ENCODE assay signal across 8 cellular contexts in genomic region chr6:109095821-109096084, GRCh38. TPM values are rescaled to one million over a fixed set of nuclear protein-coding genes. Genes with fewer than 3 reads are reported as not detected.
DNase-seq lines count a peak whose midpoint lies in the region; ATAC-seq and TF ChIP-seq lines count a peak whose summit lies in the region.

No MANE protein-coding gene starts in this region.

- peak overlapping the region; percentile 97 to 100 (median 99) for H3K27ac Mint-ChIP-seq in CD4-positive, alpha-beta memory T cell
- peak overlapping the region; percentile 99 for H3K27ac Mint-ChIP-seq in endodermal cell

- H3K9ac ChIP-seq in NT2/D1 (ENCODE audit: insufficient read length, low read depth) (peak overlapping the region; percentile 86), endodermal cell (ENCODE audit: extremely low read depth, low read length, poor library complexity, severe bottlenecking) (peak overlapping the region; percentile 85)

- WGBS in endodermal cell (ENCODE audit: insufficient coverage in 1 of 2, insufficient read length in 1 of 2), 2 experiments: 6 to 15% methylated on average over 4 to 8 of the region's 8 CpGs

- intact Hi-C loops in CD4-positive, alpha-beta memory T cell (cut with micrococcal nuclease): loop anchor here (1.0 to 10.0 kb wide), 15 partner anchors 8 to 1859 kb away; partner anchors contain the start of genes AK9, ARMC2, CD164 and CDC40

- peak overlapping the region; percentile 90 to 97 (median 95) for H3K4me3 Mint-ChIP-seq in CD4-positive, alpha-beta memory T cell
- peak overlapping the region; percentile 80 for H3K4me3 Mint-ChIP-seq in endodermal cell

- CTCF ChIA-PET in CD4-positive, alpha-beta memory T cell (lab: Charles Lee; ENCODE audit: partially characterized antibody): interaction anchor here (2.2 kb wide), 1 partner anchor 16 kb away, joined by 10 read pairs; no protein-coding TSS in a partner anchor

- H3K27me3 ChIP-seq in CD4-positive, alpha-beta memory T cell (ENCODE audit: insufficient read depth, low read length): no peaks in the 10 kb centered on the region
- H3K27me3 ChIP-seq in NT2/D1 (ENCODE audit: insufficient read depth, insufficient read length) (no peaks in the 10 kb centered on the region), endodermal cell (ENCODE audit: control insufficient read depth, insufficient read depth, low read length, poor library complexity, severe bottlenecking) (no peaks in the 10 kb centered on the region), neutrophil (no peaks in the 10 kb centered on the region)

- peaks cover 0 to 10% of the 10 kb centered on the region in 2 donors for H3K36me3 Mint-ChIP-seq in CD4-positive, alpha-beta memory T cell
- no peaks in the 10 kb centered on the region for H3K36me3 Mint-ChIP-seq in endodermal cell (ENCODE audit: low read depth)

- peak overlapping the region; percentile 97 for H3K27ac ChIP-seq in CD4-positive, alpha-beta memory T cell (ENCODE audit: low read depth, low read length)
- H3K27ac ChIP-seq in endodermal cell (ENCODE audit: low read depth, low read length): peak overlapping the region; percentile 98
- peak overlapping the region; percentile 86 for H3K27ac ChIP-seq in neutrophil

- peaks cover 32 to 55% (median 40%) of the 10 kb centered on the region in 4 donors for H3K4me1 Mint-ChIP-seq in CD4-positive, alpha-beta memory T cell
- peaks cover 15% of the 10 kb centered on the region for H3K4me1 Mint-ChIP-seq in endodermal cell

- no peak for DNase-seq in CD4-positive, alpha-beta memory T cell
- DNase-seq in NT2/D1 (ENCODE audit: low read depth, low spot score) (no peak), endodermal cell (no peak), NCI-H1930 (lab: John Stamatoyannopoulos, UW) (no peak), anterior cingulate cortex (lab: John Stamatoyannopoulos, UW) (no peak), NCI-H446 treated with DMSO at 0.1 percent for 48 hours (lab: John Stamatoyannopoulos, UW) (no peak)

- H3K4me3 ChIP-seq in CD4-positive, alpha-beta memory T cell (ENCODE audit: low read length in 2 of 2): peak overlapping the region; percentile 74 to 80
- H3K4me3 ChIP-seq in NT2/D1 (ENCODE audit: insufficient read length, low read depth) (peak overlapping the region; percentile 57), endodermal cell (ENCODE audit: low read length) (peak overlapping the region; percentile 92), neutrophil (ENCODE audit: low read depth in 1 of 2, low read length in 1 of 2) (peak overlapping the region; percentile 96 to 97)

- no peaks in the 10 kb centered on the region for H3K9me3 Mint-ChIP-seq in CD4-positive, alpha-beta memory T cell
- H3K9me3 Mint-ChIP-seq in endodermal cell: no peaks in the 10 kb centered on the region

- H3K4me1 ChIP-seq in CD4-positive, alpha-beta memory T cell (ENCODE audit: insufficient read depth, low read length): peaks cover 43% of the 10 kb centered on the region
- H3K4me1 ChIP-seq in NT2/D1 (ENCODE audit: insufficient read depth, insufficient read length): no peaks in the 10 kb centered on the region
- H3K4me1 ChIP-seq in endodermal cell (ENCODE audit: control insufficient read depth, insufficient read depth, low read length): peaks cover 5% of the 10 kb centered on the region
- H3K4me1 ChIP-seq in neutrophil (ENCODE audit: control insufficient read depth in 1 of 2, insufficient read depth in 1 of 2, low read depth in 1 of 2, low read length in 1 of 2): peaks cover 32 to 36% of the 10 kb centered on the region in 2 experiments

- no peak for ATAC-seq in HG03196 (IDR thresholded peaks at IDR 0.05; ENCODE audit: unreplicated experiment)

- H3K36me3 ChIP-seq in CD4-positive, alpha-beta memory T cell (ENCODE audit: insufficient read depth, low read length): no peaks in the 10 kb centered on the region
- H3K36me3 ChIP-seq in NT2/D1 (ENCODE audit: insufficient read depth, insufficient read length, low read length) (no peaks in the 10 kb centered on the region), endodermal cell (ENCODE audit: control insufficient read depth, insufficient read depth, low read length) (no peaks in the 10 kb centered on the region), neutrophil (no peaks in the 10 kb centered on the region)

- no peaks in the 10 kb centered on the region for H3K27me3 Mint-ChIP-seq in CD4-positive, alpha-beta memory T cell
- H3K27me3 Mint-ChIP-seq in endodermal cell (ENCODE audit: insufficient read depth): no peaks in the 10 kb centered on the region

- POLR2A ChIA-PET in CD4-positive, alpha-beta memory T cell (lab: Charles Lee; ENCODE audit: partially characterized antibody): interaction anchor here (0.7 to 3.3 kb wide), 13 partner anchors 19 to 1779 kb away, joined by 3 to 84 read pairs (median 10); partner anchors contain the start of genes ARMC2, CD164, FOXO3 and PDSS2

- no peak for TF ChIP-seq CTCF in endodermal cell (conservative IDR thresholded peaks at IDR 0.05)
- no peak for TF ChIP-seq CTCF in neutrophil (IDR thresholded peaks at IDR 0.05)

- no peaks in the 10 kb centered on the region for H3K9me3 ChIP-seq in CD4-positive, alpha-beta memory T cell (ENCODE audit: control insufficient read depth in 1 of 2, low read length in 2 of 2)
- H3K9me3 ChIP-seq in NT2/D1 (ENCODE audit: insufficient read depth, low read length): no peaks in the 10 kb centered on the region
- H3K9me3 ChIP-seq in endodermal cell (ENCODE audit: control insufficient read depth, low read length): no peaks in the 10 kb centered on the region
- no peaks in the 10 kb centered on the region for H3K9me3 ChIP-seq in neutrophil

RNA-seq across cellular contexts. Expression of gene CEP57L1, which starts 0.4 kb away (rescaled TPM):
- 1 to 10 TPM; 5.7 to 9.2 TPM for total RNA-seq in CD4-positive, alpha-beta memory T cell
- polyA plus RNA-seq in CD4-positive, alpha-beta memory T cell: 1 to 10 TPM; 6.3 to 7.4 TPM
- 10 to 100 TPM in 1 of 2 donors, 1 to 10 TPM in 1; 8.4 to 17.6 TPM for total RNA-seq in endodermal cell
- polyA plus RNA-seq in endodermal cell (2013, experiment 1 of 2): 30.7 TPM
- 35.0 TPM for polyA plus RNA-seq in endodermal cell (2013, experiment 2 of 2)

RNA-seq across cellular contexts. Expression of gene SESN1, which starts 1.1 kb away (rescaled TPM):
- total RNA-seq in CD4-positive, alpha-beta memory T cell: 10 to 100 TPM; 45.7 to 47.3 TPM
- polyA plus RNA-seq in CD4-positive, alpha-beta memory T cell: 10 to 100 TPM; 37.0 to 51.7 TPM
- total RNA-seq in endodermal cell: 10 to 100 TPM in 1 of 2 donors, 1 to 10 TPM in 1; 7.5 to 13.1 TPM
- 21.8 TPM for polyA plus RNA-seq in endodermal cell (2013, experiment 1 of 2)
- polyA plus RNA-seq in endodermal cell (2013, experiment 2 of 2): 20.0 TPM
